ENCODE assay signal across 8 cellular contexts in genomic region chr1:182789138-182790076, GRCh38. TPM values are rescaled to one million over a fixed set of nuclear protein-coding genes. Genes with fewer than 3 reads are reported as not detected.
A peak's percentile ranks its signal among the peaks of the same experiment; 100 is the strongest.
DNase-seq lines count a peak whose midpoint lies in the region; ATAC-seq, FAIRE-seq and TF ChIP-seq lines count a peak whose summit lies in the region.

NPL (plus strand) TSS chr1:182789773; CDS start chr1:182794372, 4,599 bp downstream.

- intact Hi-C loops in activated B cell treated with CpG ODN at 0.5 μM for 24 hours (cut with micrococcal nuclease) (loop anchor here (1.0 to 5.0 kb wide), 5 partner anchors 50 to 853 kb away; partner anchors contain the start of gene DHX9), kidney (cut with DNase I) (no loop called here)

- DNase-seq in A172 (ENCODE audit: low spot score) (peak; percentile 55), NCI-H2171 treated with DMSO at 0.1 percent for 48 hours (lab: John Stamatoyannopoulos, UW) (peak; percentile 81), activated B cell treated with CpG ODN at 0.5 μM for 24 hours (peak; percentile 78), caudate nucleus (lab: John Stamatoyannopoulos, UW) (peak in 58 of 61 donors; percentile 29 to 87 (median 72)), kidney (peak; percentile 94)
- peak; percentile 70 to 76 for DNase-seq in stimulated activated CD4-positive, alpha-beta T cell treated with anti-CD3 and anti-CD28 coated beads, Interleukin-15, amount 100 ng/mL, for 48 hours (ENCODE audit: low read depth in 2 of 2)

- H3K36me3 Mint-ChIP-seq in activated B cell treated with CpG ODN at 0.5 μM for 24 hours (ENCODE audit: low read depth) = no peaks in the 10 kb centered on the region

- H3K9me3 ChIP-seq in kidney (ENCODE audit: control insufficient read depth in 1 of 2, low read length in 2 of 2) = no peaks in the 10 kb centered on the region

- peaks cover 4 to 5% of the 10 kb centered on the region in 2 donors for H3K4me1 ChIP-seq in kidney (ENCODE audit: control insufficient read depth in 1 of 2, insufficient read depth in 1 of 2, low read depth in 1 of 2, low read length in 2 of 2)

- H3K9me3 Mint-ChIP-seq in activated B cell treated with CpG ODN at 0.5 μM for 24 hours = no peaks in the 10 kb centered on the region

- peak within 1 kb of the TSS; percentile 74 to 77 for H3K9ac ChIP-seq in kidney (ENCODE audit: low read length in 2 of 2)

- H3K27me3 Mint-ChIP-seq in activated B cell treated with CpG ODN at 0.5 μM for 24 hours = peaks cover 3% of the 10 kb centered on the region

- TF ChIP-seq CTCF in activated B cell treated with CpG ODN at 0.5 μM for 24 hours (IDR thresholded peaks at IDR 0.05) = no peak
- no peak for TF ChIP-seq CTCF in kidney (IDR thresholded peaks at IDR 0.05; ENCODE audit: borderline replicate concordance, extremely low read depth, insufficient read depth)

- CTCF ChIA-PET in activated B cell treated with CpG ODN at 0.5 μM for 24 hours (lab: Charles Lee) = interaction anchor here (0.7 to 11.3 kb wide), 2 partner anchors 188 to 197 kb away, joined by 3 to 562 read pairs; partner anchors contain the start of gene RGS16

- H3K4me3 ChIP-seq in kidney (ENCODE audit: low read length in 2 of 2) = peak within 1 kb of the TSS; percentile 82

- H3K27ac Mint-ChIP-seq in activated B cell treated with CpG ODN at 0.5 μM for 24 hours = peak within 1 kb of the TSS; percentile 80

- H3K27ac ChIP-seq in caudate nucleus (ENCODE audit: low read depth, low read length) (peak within 1 kb of the TSS; percentile 89), kidney (ENCODE audit: low read depth in 2 of 2, low read length in 2 of 2) (peak within 1 kb of the TSS; percentile 5 to 56)

- ATAC-seq in GM18858 (IDR thresholded peaks at IDR 0.05; ENCODE audit: unreplicated experiment) (peak; percentile 69), HG03064 (IDR thresholded peaks at IDR 0.05; ENCODE audit: low read depth, unreplicated experiment) (peak; percentile 94), activated B cell treated with CpG ODN at 0.5 μM for 24 hours (ENCODE audit: low read depth) (peak; percentile 94)

- peaks cover 0 to 3% of the 10 kb centered on the region in 2 donors for H3K36me3 ChIP-seq in kidney (ENCODE audit: control insufficient read depth in 1 of 2, insufficient read depth in 2 of 2, low read length in 2 of 2)

- FAIRE-seq in kidney (lab: Jason Lieb, UNC) = no peak

- peak within 1 kb of the TSS; percentile 93 for H3K4me3 Mint-ChIP-seq in activated B cell treated with CpG ODN at 0.5 μM for 24 hours

- peaks cover 17% of the 10 kb centered on the region for H3K4me1 Mint-ChIP-seq in activated B cell treated with CpG ODN at 0.5 μM for 24 hours

- POLR2A ChIA-PET in activated B cell treated with CpG ODN at 0.5 μM for 24 hours (lab: Charles Lee) = interaction anchor here (1.0 kb wide), 1 partner anchor 50 kb away, joined by 5 read pairs; the partner anchor contains the start of gene DHX9

RNA-seq across cellular contexts. Expression of gene NPL, which starts in this region (rescaled TPM):
- total RNA-seq in A172 (2014; rRNA removed; shearing (Covaris generic)) = 1.9 and 3.8 TPM in 2 replicates
- 1.9 and 2.9 TPM in 2 replicates for total RNA-seq in activated B cell treated with CpG ODN at 0.5 μM for 24 hours
- total RNA-seq in kidney = 15.7 TPM
- polyA plus RNA-seq in kidney (ENCODE audit: insufficient read depth, low read depth, low replicate concordance) = 69.4 TPM

Comparison
In these comparisons a context has a peak if more than half of its experiments do, and no peak if none do; other contexts are left out.
1. Peak in every context shown above with its lines: DNase-seq, ATAC-seq, H3K4me3 ChIP-seq and H3K27ac ChIP-seq.